Comparison of ENCODE assay signal across 8 cellular contexts in the genomic region with DNA sequence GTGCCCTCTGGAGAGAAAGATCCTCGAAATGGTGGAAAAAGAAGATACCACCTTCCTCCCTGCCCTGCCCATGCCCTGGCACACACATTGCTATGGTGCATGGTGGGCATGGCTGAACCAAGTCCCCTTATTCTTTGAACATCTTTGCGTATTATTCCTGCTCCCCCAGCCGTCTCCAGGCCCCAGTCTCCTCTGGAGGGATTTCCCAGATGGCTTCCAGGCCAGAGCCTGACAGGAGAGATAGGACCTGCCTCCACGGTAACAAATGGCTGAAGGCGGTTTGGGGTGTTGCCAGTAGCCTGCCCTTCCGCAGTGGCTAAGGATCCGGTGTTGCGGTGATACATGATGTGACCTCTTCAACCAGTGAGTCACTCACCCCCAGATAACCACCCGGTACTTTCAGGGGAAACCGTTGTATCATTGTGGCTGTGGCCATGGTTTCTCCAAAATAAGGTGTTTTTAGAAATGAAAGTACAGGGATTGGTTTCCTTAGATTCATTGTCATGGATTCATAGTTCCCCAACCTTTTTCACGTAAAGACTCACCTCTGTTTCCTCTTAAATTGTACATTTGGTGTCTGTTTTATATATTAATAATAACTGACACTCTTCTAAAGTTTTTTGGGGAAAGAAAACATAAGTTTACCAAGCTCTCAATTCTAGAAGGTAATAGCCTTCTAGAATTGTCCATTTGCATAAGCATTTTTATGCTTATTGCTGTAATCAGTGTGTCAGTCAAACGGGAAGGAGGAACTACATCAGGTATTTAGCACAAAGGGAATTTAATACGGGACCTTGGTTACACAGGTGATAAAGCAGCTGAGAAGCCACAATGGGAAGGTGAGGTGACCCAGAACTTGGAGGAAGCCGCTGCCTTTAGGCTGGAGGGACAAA. TPM values are rescaled to one million over a fixed set of nuclear protein-coding genes. Genes with fewer than 3 reads are reported as not detected.
DNase-seq lines count a peak whose midpoint lies in the region; ATAC-seq and TF ChIP-seq lines count a peak whose summit lies in the region.

No MANE protein-coding gene starts in this region.

- no peak for TF ChIP-seq CTCF in activated B cell treated with CpG ODN at 0.5 μM for 24 hours (IDR thresholded peaks at IDR 0.05)
- TF ChIP-seq CTCF in nephron (IDR thresholded peaks at IDR 0.05; ENCODE audit: unreplicated experiment in 3 of 3): no peak
- no peak for TF ChIP-seq CTCF in glutamatergic neuron (IDR thresholded peaks at IDR 0.05; ENCODE audit: partially characterized antibody, unreplicated experiment)

- in situ Hi-C loops in Caki2 (cut with HindIII; ENCODE audit: low pct_unique_long_range_greater_than_20kb, low sequenced_read_pairs): no loop called here
- in situ Hi-C loops in KBM-7 (cut with MboI; ENCODE audit: low pct_unique_long_range_greater_than_20kb, low sequenced_read_pairs): no loop called here

- peaks cover 29% of the 10 kb centered on the region for H3K36me3 Mint-ChIP-seq in activated B cell treated with CpG ODN at 0.5 μM for 24 hours (ENCODE audit: low read depth)
- H3K36me3 Mint-ChIP-seq in nephron (ENCODE audit: low read depth): peaks cover 15% of the 10 kb centered on the region
- H3K36me3 Mint-ChIP-seq in glutamatergic neuron (ENCODE audit: unreplicated experiment): no peaks in the 10 kb centered on the region

- ATAC-seq in GM21576 (IDR thresholded peaks at IDR 0.05; ENCODE audit: unreplicated experiment) (peak; percentile 54), activated B cell treated with CpG ODN at 0.5 μM for 24 hours (ENCODE audit: low read depth) (peak; percentile 46)

- no peaks in the 10 kb centered on the region for H3K9me3 ChIP-seq in ectodermal cell (ENCODE audit: control insufficient read depth, low read length)

- 57 to 62% methylated on average over 13 to 14 of the region's 14 CpGs for WGBS in ectodermal cell, 2 experiments

- peak; percentile 95 for DNase-seq in Caki2 (ENCODE audit: low read depth)
- DNase-seq in KBM-7: peak; percentile 95
- no peak for DNase-seq in activated B cell treated with CpG ODN at 0.5 μM for 24 hours
- DNase-seq in middle frontal gyrus (ENCODE audit: extremely low spot score, low spot score): no peak
- no peak for DNase-seq in glutamatergic neuron

- H3K36me3 ChIP-seq in ectodermal cell (ENCODE audit: control insufficient read depth, insufficient read depth, low read length): no peaks in the 10 kb centered on the region

- no peaks in the 10 kb centered on the region for H3K27me3 ChIP-seq in ectodermal cell (ENCODE audit: control insufficient read depth, insufficient read depth, low read length, poor library complexity, severe bottlenecking)

- H3K4me1 ChIP-seq in ectodermal cell (ENCODE audit: control insufficient read depth, insufficient read depth, low read length): peaks cover 55% of the 10 kb centered on the region

- no peak overlapping the region for H3K4me3 ChIP-seq in ectodermal cell (ENCODE audit: insufficient read depth, low read depth, low read length)

- H3K27ac ChIP-seq in ectodermal cell (ENCODE audit: insufficient read depth, low read depth, low read length, poor library complexity, severe bottlenecking): peak overlapping the region; percentile 53

- intact Hi-C loops in activated B cell treated with CpG ODN at 0.5 μM for 24 hours (cut with micrococcal nuclease): no loop called here

- H3K27ac Mint-ChIP-seq in activated B cell treated with CpG ODN at 0.5 μM for 24 hours: peak overlapping the region; percentile 95
- peak overlapping the region; percentile 70 to 79 (median 73) for H3K27ac Mint-ChIP-seq in nephron
- no peak overlapping the region for H3K27ac Mint-ChIP-seq in glutamatergic neuron (ENCODE audit: unreplicated experiment)

- H3K9me3 Mint-ChIP-seq in activated B cell treated with CpG ODN at 0.5 μM for 24 hours (no peaks in the 10 kb centered on the region), nephron (no peaks in the 10 kb centered on the region), glutamatergic neuron (ENCODE audit: unreplicated experiment) (peaks cover 1% of the 10 kb centered on the region)

- H3K27me3 Mint-ChIP-seq in activated B cell treated with CpG ODN at 0.5 μM for 24 hours (no peaks in the 10 kb centered on the region), nephron (ENCODE audit: low read depth) (no peaks in the 10 kb centered on the region), glutamatergic neuron (ENCODE audit: unreplicated experiment) (no peaks in the 10 kb centered on the region)

- CTCF ChIA-PET in activated B cell treated with CpG ODN at 0.5 μM for 24 hours (lab: Charles Lee): interaction anchor here (1.0 to 2.6 kb wide), 3 partner anchors 10 to 144 kb away, joined by 3 to 9 read pairs (median 7); no protein-coding TSS in a partner anchor

- H3K4me1 Mint-ChIP-seq in activated B cell treated with CpG ODN at 0.5 μM for 24 hours (peaks cover 100% of the 10 kb centered on the region), nephron (peaks cover 74% of the 10 kb centered on the region), glutamatergic neuron (ENCODE audit: low read depth, unreplicated experiment) (peaks cover 32% of the 10 kb centered on the region)

- POLR2A ChIA-PET in activated B cell treated with CpG ODN at 0.5 μM for 24 hours (lab: Charles Lee): interaction anchor here (1.0 to 36.9 kb wide), 5 partner anchors 9 to 101 kb away, joined by 3 to 1703 read pairs (median 86); partner anchors contain the start of gene SMAD3

- peak overlapping the region; percentile 74 for H3K4me3 Mint-ChIP-seq in activated B cell treated with CpG ODN at 0.5 μM for 24 hours
- peak overlapping the region in 1 of 3 experiments; percentile 22 for H3K4me3 Mint-ChIP-seq in nephron
- H3K4me3 Mint-ChIP-seq in glutamatergic neuron (ENCODE audit: unreplicated experiment): no peak overlapping the region

RNA-seq across cellular contexts. Expression of gene SMAD3, which starts 25.9 kb away (rescaled TPM):
- total RNA-seq in Caki2 (2014; rRNA removed; shearing (Covaris generic); ENCODE audit: low replicate concordance): 26.4 and 31.4 TPM in 2 replicates
- 85.9 and 118 TPM in 2 replicates for total RNA-seq in activated B cell treated with CpG ODN at 0.5 μM for 24 hours
- polyA plus RNA-seq in ectodermal cell (2013, experiment 1 of 4): 32.7 TPM
- polyA plus RNA-seq in ectodermal cell (2013, experiment 2 of 4): 30.2 TPM
- polyA plus RNA-seq in ectodermal cell (2013, experiment 3 of 4): 21.6 TPM
- 27.4 TPM for polyA plus RNA-seq in ectodermal cell (2013, experiment 4 of 4)
- total RNA-seq in glutamatergic neuron (ENCODE audit: unreplicated experiment): 5.0 TPM

Comparison
In these comparisons a context has a peak if more than half of its experiments do, and no peak if none do; other contexts are left out.
1. DNase-seq: peak in Caki2 (single experiment) and KBM-7 (single experiment); none in activated B cell treated with CpG ODN at 0.5 μM for 24 hours (single experiment), middle frontal gyrus (single experiment) and glutamatergic neuron (single experiment).